Comparison of ENCODE assay signal across 8 cellular contexts in genomic region chr18:26226229-26227050, GRCh38. TPM values are rescaled to one million over a fixed set of nuclear protein-coding genes. Genes with fewer than 3 reads are reported as not detected.
DNase-seq lines count a peak whose midpoint lies in the region; ATAC-seq, FAIRE-seq and TF ChIP-seq lines count a peak whose summit lies in the region.

A gene with protein sequence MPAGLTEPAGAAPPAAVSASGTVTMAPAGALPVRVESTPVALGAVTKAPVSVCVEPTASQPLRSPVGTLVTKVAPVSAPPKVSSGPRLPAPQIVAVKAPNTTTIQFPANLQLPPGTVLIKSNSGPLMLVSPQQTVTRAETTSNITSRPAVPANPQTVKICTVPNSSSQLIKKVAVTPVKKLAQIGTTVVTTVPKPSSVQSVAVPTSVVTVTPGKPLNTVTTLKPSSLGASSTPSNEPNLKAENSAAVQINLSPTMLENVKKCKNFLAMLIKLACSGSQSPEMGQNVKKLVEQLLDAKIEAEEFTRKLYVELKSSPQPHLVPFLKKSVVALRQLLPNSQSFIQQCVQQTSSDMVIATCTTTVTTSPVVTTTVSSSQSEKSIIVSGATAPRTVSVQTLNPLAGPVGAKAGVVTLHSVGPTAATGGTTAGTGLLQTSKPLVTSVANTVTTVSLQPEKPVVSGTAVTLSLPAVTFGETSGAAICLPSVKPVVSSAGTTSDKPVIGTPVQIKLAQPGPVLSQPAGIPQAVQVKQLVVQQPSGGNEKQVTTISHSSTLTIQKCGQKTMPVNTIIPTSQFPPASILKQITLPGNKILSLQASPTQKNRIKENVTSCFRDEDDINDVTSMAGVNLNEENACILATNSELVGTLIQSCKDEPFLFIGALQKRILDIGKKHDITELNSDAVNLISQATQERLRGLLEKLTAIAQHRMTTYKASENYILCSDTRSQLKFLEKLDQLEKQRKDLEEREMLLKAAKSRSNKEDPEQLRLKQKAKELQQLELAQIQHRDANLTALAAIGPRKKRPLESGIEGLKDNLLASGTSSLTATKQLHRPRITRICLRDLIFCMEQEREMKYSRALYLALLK (plus strand): TSS chr18:26226445. CDS start chr18:26226934, 489 bp downstream.

- TF ChIP-seq CTCF in H9 (conservative IDR thresholded peaks at IDR 0.05) (no peak), foreskin keratinocyte (conservative IDR thresholded peaks at IDR 0.05) (no peak), neural progenitor cell (IDR thresholded peaks at IDR 0.05) (no peak)

- H3K14ac ChIP-seq in H9 (ENCODE audit: insufficient read depth, low read length), result peak within 1 kb of the TSS; percentile 80; the same call in 1 of the 2 replicates

- no peak within 1 kb of the TSS for H3K27ac ChIP-seq in H9 (ENCODE audit: insufficient read length, low read depth, low read length)
- H3K27ac ChIP-seq in foreskin keratinocyte, result peak within 1 kb of the TSS; percentile 78
- H3K27ac ChIP-seq in neural progenitor cell, result no peak within 1 kb of the TSS
- H3K27ac ChIP-seq in stomach smooth muscle (ENCODE audit: low read length), result peak within 1 kb of the TSS; percentile 24

- peak within 1 kb of the TSS; percentile 67 for H3K4me2 ChIP-seq in H9 (ENCODE audit: insufficient read depth, insufficient read length, low read length)
- peak within 1 kb of the TSS; percentile 84 for H3K4me2 ChIP-seq in neural progenitor cell

- H3K9ac ChIP-seq in H9 (ENCODE audit: extremely low read depth, insufficient read length, low read length) (peak within 1 kb of the TSS; percentile 54), neural progenitor cell (no peak within 1 kb of the TSS), stomach smooth muscle (ENCODE audit: low read length in 2 of 2) (peak within 1 kb of the TSS; percentile 62 to 82)

- no peak within 1 kb of the TSS for H2BK20ac ChIP-seq in H9 (ENCODE audit: low read depth, low read length, poor library complexity, severe bottlenecking)

- no peak within 1 kb of the TSS for H3K23ac ChIP-seq in H9 (ENCODE audit: insufficient read length, low read depth, low read length)

- H2BK12ac ChIP-seq in H9 (ENCODE audit: insufficient read length, low read depth, low read length), result no peak within 1 kb of the TSS

- H3T11ph ChIP-seq in H9 (ENCODE audit: low read length), result no peak within 1 kb of the TSS

- peaks cover 5% of the 10 kb centered on the region for H3K23me2 ChIP-seq in H9 (ENCODE audit: insufficient read length, low read depth, low read length, poor library complexity, severe bottlenecking)

- H2BK5ac ChIP-seq in H9 (ENCODE audit: insufficient read length, low read length), result no peak within 1 kb of the TSS

- no peaks in the 10 kb centered on the region for H3K36me3 ChIP-seq in neural progenitor cell
- no peaks in the 10 kb centered on the region for H3K36me3 ChIP-seq in stomach smooth muscle (ENCODE audit: control insufficient read depth in 2 of 2, insufficient read depth in 2 of 2, low read length in 2 of 2)

- H3K4me1 ChIP-seq in H9 (ENCODE audit: insufficient read depth, low read length) (no peaks in the 10 kb centered on the region; the same call in 1 of the 2 replicates), foreskin keratinocyte (peaks cover 22% of the 10 kb centered on the region), neural progenitor cell (peaks cover 5% of the 10 kb centered on the region), stomach smooth muscle (ENCODE audit: control insufficient read depth, insufficient read depth, low read length) (peaks cover 6% of the 10 kb centered on the region)

- H2BK120ac ChIP-seq in H9 (ENCODE audit: low read depth, low read length, poor library complexity, severe bottlenecking), result no peak within 1 kb of the TSS

- H3K18ac ChIP-seq in H9 (ENCODE audit: insufficient read length, low read depth, low read length), result peak within 1 kb of the TSS; percentile 12

- H3K4me3 Mint-ChIP-seq in H9 (peak within 1 kb of the TSS; percentile 91 to 98), neural progenitor cell (peak within 1 kb of the TSS; percentile 97)

- no peak within 1 kb of the TSS for H4K91ac ChIP-seq in H9 (ENCODE audit: insufficient read length, low read depth, low read length)

- no peaks in the 10 kb centered on the region for H3K9me3 ChIP-seq in H9 (ENCODE audit: control insufficient read depth, low read depth, low read length)
- H3K9me3 ChIP-seq in neural progenitor cell (ENCODE audit: low read depth), result no peaks in the 10 kb centered on the region
- H3K9me3 ChIP-seq in stomach smooth muscle (ENCODE audit: control insufficient read depth in 2 of 2, low read length in 2 of 2), result no peaks in the 10 kb centered on the region

- H3K79me2 ChIP-seq in H9 (ENCODE audit: insufficient read depth, low read length), result peaks cover 15% of the 10 kb centered on the region; the same call in 1 of the 2 replicates
- H3K79me2 ChIP-seq in neural progenitor cell (ENCODE audit: low read depth), result peaks cover 19% of the 10 kb centered on the region

- H3K36me3 Mint-ChIP-seq in H9 (ENCODE audit: insufficient read depth in 1 of 3, low read depth in 3 of 3) (peaks cover 3 to 7% (median 6%) of the 10 kb centered on the region in 3 experiments), neural progenitor cell (no peaks in the 10 kb centered on the region)

- peaks cover 6% of the 10 kb centered on the region for H3K79me1 ChIP-seq in H9 (ENCODE audit: insufficient read depth, low read depth, low read length, poor library complexity, severe bottlenecking)

- no peak within 1 kb of the TSS for H2AK5ac ChIP-seq in H9 (ENCODE audit: insufficient read length, low read length)

- no peak within 1 kb of the TSS for H4K5ac ChIP-seq in H9 (ENCODE audit: insufficient read length, low read depth, low read length)

- H2BK15ac ChIP-seq in H9 (ENCODE audit: low read depth, low read length), result no peak within 1 kb of the TSS

- peaks cover 4% of the 10 kb centered on the region for H4K20me1 ChIP-seq in H9 (ENCODE audit: control insufficient read depth, insufficient read depth, insufficient read length)
- no peaks in the 10 kb centered on the region for H4K20me1 ChIP-seq in neural progenitor cell (ENCODE audit: low read depth)

- no peak within 1 kb of the TSS for H3K4ac ChIP-seq in H9 (ENCODE audit: low read depth, low read length)

- peak within 1 kb of the TSS; percentile 64 for H3K4me3 ChIP-seq in neural progenitor cell
- H3K4me3 ChIP-seq in stomach smooth muscle (ENCODE audit: low read length in 2 of 2), result peak within 1 kb of the TSS; percentile 65 to 88

- H4K8ac ChIP-seq in H9 (replicated peaks; ENCODE audit: insufficient read length, low read depth, low read length), result no peak within 1 kb of the TSS

- peak within 1 kb of the TSS; percentile 74 to 98 (median 86); a peak in 6 of 7 replicates for H3K27ac Mint-ChIP-seq in H9
- H3K27ac Mint-ChIP-seq in neural progenitor cell, result peak within 1 kb of the TSS; percentile 76

- FAIRE-seq in G401.6 (lab: Jason Lieb, UNC), result peak; percentile 96

- H3F3A ChIP-seq in neural progenitor cell (ENCODE audit: low read depth), result peaks cover 4% of the 10 kb centered on the region

- H3K27me3 Mint-ChIP-seq in H9 (ENCODE audit: low read depth), result peaks cover 2% of the 10 kb centered on the region; the same call in 1 of the 2 replicates
- H3K27me3 Mint-ChIP-seq in neural progenitor cell (ENCODE audit: insufficient read depth, low read depth), result peaks cover 6% of the 10 kb centered on the region

- H2AFZ ChIP-seq in H9 (ENCODE audit: low read length), result no peak within 1 kb of the TSS
- peak within 1 kb of the TSS; percentile 88 for H2AFZ ChIP-seq in neural progenitor cell (replicated peaks)

- no peaks in the 10 kb centered on the region for H3K27me3 ChIP-seq in H9 (ENCODE audit: insufficient read depth, low read length)
- no peaks in the 10 kb centered on the region for H3K27me3 ChIP-seq in foreskin keratinocyte
- H3K27me3 ChIP-seq in neural progenitor cell, result peaks cover 18% of the 10 kb centered on the region
- peaks cover 0 to 2% of the 10 kb centered on the region in 2 donors for H3K27me3 ChIP-seq in stomach smooth muscle (ENCODE audit: control insufficient read depth in 1 of 2, insufficient read depth in 2 of 2, low read length in 2 of 2)

- no peak within 1 kb of the TSS for H3K56ac ChIP-seq in H9 (ENCODE audit: insufficient read length, low read depth, low read length)

- WGBS in H9 (ENCODE audit: extremely low coverage, insufficient read length, low lambda C conversion rate), result no CpG with 5 or more reads among the region's 101 CpGs

- H3K4me1 Mint-ChIP-seq in H9 (peaks cover 36 to 39% of the 10 kb centered on the region in 2 experiments), neural progenitor cell (peaks cover 26% of the 10 kb centered on the region)

- peak; percentile 95 for DNase-seq in H9
- DNase-seq in M059J (ENCODE audit: low read depth), result peak; percentile 93
- DNase-seq in SIG-M5 treated with dmso at 0.1 percent for 504 hours (lab: John Stamatoyannopoulos, UW; ENCODE audit: unreplicated experiment), result peak; percentile 86
- DNase-seq in activated gamma-delta T cell treated with Interleukin-2 at 50 U/mL for 16 hours, result peak; percentile 86
- peak; percentile 71 to 86 for DNase-seq in foreskin keratinocyte
- peak; percentile 95 for DNase-seq in neural progenitor cell (ENCODE audit: low spot score)

- peak; percentile 89 for ATAC-seq in foreskin keratinocyte

- H3K9me3 Mint-ChIP-seq in H9 (peaks cover 1 to 3% of the 10 kb centered on the region in 2 experiments), neural progenitor cell (peaks cover under 1% of the 10 kb centered on the region)

RNA-seq across cellular contexts. Expression of the gene that starts here (rescaled TPM):
- 19.8 and 20.4 TPM in 2 replicates for total RNA-seq in H9 (2021)
- total RNA-seq in M059J (2014; rRNA removed; shearing (Covaris generic)), result 3.8 and 4.0 TPM in 2 replicates
- total RNA-seq in foreskin keratinocyte, result 5.6 and 7.5 TPM in 2 replicates
- 1.2 and 1.8 TPM in 2 replicates for polyA plus RNA-seq in foreskin keratinocyte
- total RNA-seq in neural progenitor cell (ENCODE audit: low replicate concordance), result 6.9 and 9.1 TPM in 2 replicates

Comparison
In these comparisons a context has a peak if more than half of its experiments do, and no peak if none do; other contexts are left out.
1. H3K27ac ChIP-seq: peak in foreskin keratinocyte (single experiment) and stomach smooth muscle (single experiment); none in H9 (single experiment) and neural progenitor cell (single experiment).
2. Peak in every context shown above with its lines, with median percentiles within 50 percentile points of each other: DNase-seq.